Comparison of ENCODE assay signal across 8 cellular contexts in the genomic region with DNA sequence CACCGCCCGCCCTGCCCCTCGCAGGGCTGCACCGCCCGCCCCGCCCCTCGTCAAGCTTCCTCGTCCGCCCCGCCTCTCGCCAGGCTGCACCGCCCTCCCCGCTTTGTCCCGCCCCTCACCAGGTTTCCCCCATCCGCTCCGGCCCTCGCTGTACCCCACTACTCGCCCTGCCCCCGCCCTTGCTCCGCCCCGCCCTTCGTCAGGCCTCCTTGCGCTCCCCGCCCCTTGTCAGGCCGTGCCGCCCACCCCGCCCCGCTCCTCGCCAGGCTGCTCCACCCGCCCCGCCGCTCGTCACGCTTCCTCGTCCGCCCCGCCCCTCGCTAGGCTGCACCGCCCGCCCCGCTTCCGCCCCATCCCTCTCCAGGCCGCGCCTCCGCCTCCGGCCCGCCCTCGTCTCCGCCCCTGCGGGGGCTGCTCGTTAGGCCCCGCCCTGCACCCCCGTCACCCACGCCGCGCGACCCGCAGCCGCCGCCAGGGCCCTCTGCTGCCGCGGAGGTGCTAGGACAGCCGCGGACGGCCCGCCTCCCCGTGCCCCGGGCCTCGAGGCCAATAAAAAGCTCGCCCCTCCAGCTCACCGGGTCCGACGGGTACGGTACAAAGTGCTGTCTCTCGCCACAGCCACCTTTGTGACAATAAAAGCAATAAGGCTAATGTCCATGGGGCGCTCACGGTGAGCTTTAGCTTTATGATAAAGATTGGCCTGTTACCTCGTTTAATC. TPM values are rescaled to one million over a fixed set of nuclear protein-coding genes. Genes with fewer than 3 reads are reported as not detected.
DNase-seq lines count a peak whose midpoint lies in the region; ATAC-seq and TF ChIP-seq lines count a peak whose summit lies in the region.

No MANE protein-coding gene starts in this region.

- H3K27ac ChIP-seq in C4-2B = no peak overlapping the region; the same call in 1 of the 2 replicates
- peak overlapping the region; percentile 74 to 77 for H3K27ac ChIP-seq in liver (ENCODE audit: low read depth in 1 of 2, low read length in 2 of 2)

- peak in 1 of 2 donors; percentile 17 for TF ChIP-seq RAD21 in liver (IDR thresholded peaks at IDR 0.05)

- H3K36me3 ChIP-seq in liver (ENCODE audit: control insufficient read depth in 4 of 4, insufficient read depth in 3 of 4, low read depth in 1 of 4, low read length in 3 of 4) = peaks cover 5 to 30% (median 22%) of the 10 kb centered on the region in 4 donors

- H3K4me1 ChIP-seq in liver (ENCODE audit: control insufficient read depth in 4 of 4, insufficient read depth in 4 of 4, low read length in 3 of 4) = peaks cover 3 to 16% (median 10%) of the 10 kb centered on the region in 4 donors

- peak; percentile 63 for TF ChIP-seq CTCF in C4-2B (conservative IDR thresholded peaks at IDR 0.05)
- peak; percentile 73 for TF ChIP-seq CTCF in liver (IDR thresholded peaks at IDR 0.05; ENCODE audit: low read depth, low read length, missing input control)

- ATAC-seq in GM19395 (IDR thresholded peaks at IDR 0.05; ENCODE audit: unreplicated experiment) = peak; percentile 72
- ATAC-seq in HG03521 (IDR thresholded peaks at IDR 0.05; ENCODE audit: unreplicated experiment) = peak; percentile 77

- peak; percentile 96 for DNase-seq in NCI-H69 (lab: John Stamatoyannopoulos, UW)
- peak; percentile 99 for DNase-seq in activated CD4-positive, alpha-beta T cell treated with anti-CD3 and anti-CD28 coated beads, Interleukin-2, amount 50 U/mL, for 1 hour
- peak; percentile 96 for DNase-seq in dedifferentiated amniotic fluid mesenchymal stem cell (ENCODE audit: extremely low spot score)
- DNase-seq in stimulated activated CD4-positive, alpha-beta T cell treated with anti-CD3 and anti-CD28 coated beads, Interleukin-2, amount 100 ng/mL, for 48 hours = peak; percentile 98 to 99

- WGBS in liver = 3% methylated on average over 78 of the region's 78 CpGs

- peak overlapping the region; percentile 45 to 51 for H3K9ac ChIP-seq in liver (ENCODE audit: low read depth in 1 of 2, low read length in 2 of 2)

- H3K9me3 ChIP-seq in liver (ENCODE audit: control insufficient read depth in 4 of 4, low read length in 3 of 4) = no peaks in the 10 kb centered on the region

- H3K4me3 ChIP-seq in liver (ENCODE audit: low read depth in 1 of 3, low read length in 3 of 3) = peak overlapping the region in 2 of 3 donors; percentile 49 to 54

- no peaks in the 10 kb centered on the region for H3K27me3 ChIP-seq in liver (ENCODE audit: control insufficient read depth in 4 of 4, insufficient read depth in 4 of 4, low read length in 3 of 4)

TF ChIP-seq in liver, 16 proteins besides CTCF, POLR2A, EP300 and RAD21:
- TF ChIP-seq TAF1 (conservative IDR thresholded peaks at IDR 0.05) = no peak
- no peak for TF ChIP-seq FOXA2 (IDR thresholded peaks at IDR 0.05)
- TF ChIP-seq, protein P1, sequence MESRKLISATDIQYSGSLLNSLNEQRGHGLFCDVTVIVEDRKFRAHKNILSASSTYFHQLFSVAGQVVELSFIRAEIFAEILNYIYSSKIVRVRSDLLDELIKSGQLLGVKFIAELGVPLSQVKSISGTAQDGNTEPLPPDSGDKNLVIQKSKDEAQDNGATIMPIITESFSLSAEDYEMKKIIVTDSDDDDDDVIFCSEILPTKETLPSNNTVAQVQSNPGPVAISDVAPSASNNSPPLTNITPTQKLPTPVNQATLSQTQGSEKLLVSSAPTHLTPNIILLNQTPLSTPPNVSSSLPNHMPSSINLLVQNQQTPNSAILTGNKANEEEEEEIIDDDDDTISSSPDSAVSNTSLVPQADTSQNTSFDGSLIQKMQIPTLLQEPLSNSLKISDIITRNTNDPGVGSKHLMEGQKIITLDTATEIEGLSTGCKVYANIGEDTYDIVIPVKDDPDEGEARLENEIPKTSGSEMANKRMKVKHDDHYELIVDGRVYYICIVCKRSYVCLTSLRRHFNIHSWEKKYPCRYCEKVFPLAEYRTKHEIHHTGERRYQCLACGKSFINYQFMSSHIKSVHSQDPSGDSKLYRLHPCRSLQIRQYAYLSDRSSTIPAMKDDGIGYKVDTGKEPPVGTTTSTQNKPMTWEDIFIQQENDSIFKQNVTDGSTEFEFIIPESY (IDR thresholded peaks at IDR 0.05) = no peak
- TF ChIP-seq, protein P2, sequence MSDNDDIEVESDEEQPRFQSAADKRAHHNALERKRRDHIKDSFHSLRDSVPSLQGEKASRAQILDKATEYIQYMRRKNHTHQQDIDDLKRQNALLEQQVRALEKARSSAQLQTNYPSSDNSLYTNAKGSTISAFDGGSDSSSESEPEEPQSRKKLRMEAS (IDR thresholded peaks at IDR 0.05) = no peak
- peak; percentile 91 to 92 for TF ChIP-seq HNF4A (conservative IDR thresholded peaks at IDR 0.05)
- peak in 1 of 2 donors; percentile 83 for TF ChIP-seq EGR1 (IDR thresholded peaks at IDR 0.05; ENCODE audit: low read depth in 2 of 2)
- TF ChIP-seq HNF4G (IDR thresholded peaks at IDR 0.05) = peak; percentile 82
- TF ChIP-seq RXRA (IDR thresholded peaks at IDR 0.05) = peak; percentile 60 to 69
- TF ChIP-seq YY1 (IDR thresholded peaks at IDR 0.05) = peak; percentile 20
- TF ChIP-seq, protein P3, sequence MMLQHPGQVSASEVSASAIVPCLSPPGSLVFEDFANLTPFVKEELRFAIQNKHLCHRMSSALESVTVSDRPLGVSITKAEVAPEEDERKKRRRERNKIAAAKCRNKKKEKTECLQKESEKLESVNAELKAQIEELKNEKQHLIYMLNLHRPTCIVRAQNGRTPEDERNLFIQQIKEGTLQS (IDR thresholded peaks at IDR 0.05) = no peak
- TF ChIP-seq NR2F2 (IDR thresholded peaks at IDR 0.05) = no peak
- no peak for TF ChIP-seq JUND (IDR thresholded peaks at IDR 0.05)
- TF ChIP-seq, protein P4, sequence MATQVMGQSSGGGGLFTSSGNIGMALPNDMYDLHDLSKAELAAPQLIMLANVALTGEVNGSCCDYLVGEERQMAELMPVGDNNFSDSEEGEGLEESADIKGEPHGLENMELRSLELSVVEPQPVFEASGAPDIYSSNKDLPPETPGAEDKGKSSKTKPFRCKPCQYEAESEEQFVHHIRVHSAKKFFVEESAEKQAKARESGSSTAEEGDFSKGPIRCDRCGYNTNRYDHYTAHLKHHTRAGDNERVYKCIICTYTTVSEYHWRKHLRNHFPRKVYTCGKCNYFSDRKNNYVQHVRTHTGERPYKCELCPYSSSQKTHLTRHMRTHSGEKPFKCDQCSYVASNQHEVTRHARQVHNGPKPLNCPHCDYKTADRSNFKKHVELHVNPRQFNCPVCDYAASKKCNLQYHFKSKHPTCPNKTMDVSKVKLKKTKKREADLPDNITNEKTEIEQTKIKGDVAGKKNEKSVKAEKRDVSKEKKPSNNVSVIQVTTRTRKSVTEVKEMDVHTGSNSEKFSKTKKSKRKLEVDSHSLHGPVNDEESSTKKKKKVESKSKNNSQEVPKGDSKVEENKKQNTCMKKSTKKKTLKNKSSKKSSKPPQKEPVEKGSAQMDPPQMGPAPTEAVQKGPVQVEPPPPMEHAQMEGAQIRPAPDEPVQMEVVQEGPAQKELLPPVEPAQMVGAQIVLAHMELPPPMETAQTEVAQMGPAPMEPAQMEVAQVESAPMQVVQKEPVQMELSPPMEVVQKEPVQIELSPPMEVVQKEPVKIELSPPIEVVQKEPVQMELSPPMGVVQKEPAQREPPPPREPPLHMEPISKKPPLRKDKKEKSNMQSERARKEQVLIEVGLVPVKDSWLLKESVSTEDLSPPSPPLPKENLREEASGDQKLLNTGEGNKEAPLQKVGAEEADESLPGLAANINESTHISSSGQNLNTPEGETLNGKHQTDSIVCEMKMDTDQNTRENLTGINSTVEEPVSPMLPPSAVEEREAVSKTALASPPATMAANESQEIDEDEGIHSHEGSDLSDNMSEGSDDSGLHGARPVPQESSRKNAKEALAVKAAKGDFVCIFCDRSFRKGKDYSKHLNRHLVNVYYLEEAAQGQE (IDR thresholded peaks at IDR 0.05) = peak; percentile 32
- TF ChIP-seq FOXA1 (IDR thresholded peaks at IDR 0.05) = no peak
- peak in 1 of 2 donors; percentile 25 for TF ChIP-seq GABPA (IDR thresholded peaks at IDR 0.05 in 1 of 2, conservative IDR thresholded peaks at IDR 0.05 in 1 of 2)
- TF ChIP-seq SP1 (IDR thresholded peaks at IDR 0.05) = peak; percentile 90

RNA-seq across cellular contexts. Expression of a gene that starts 0.6 kb away (rescaled TPM):
- total RNA-seq in liver = 10 to 100 TPM; 25.8 to 58.4 TPM
- 10 to 100 TPM; 41.0 to 50.5 TPM for polyA plus RNA-seq in liver

RNA-seq across cellular contexts. Expression of a gene that starts 29.9 kb away (rescaled TPM):
- 10 to 100 TPM in 1 of 2 donors, under 1 TPM in 1; 0.23 to 50.0 TPM for total RNA-seq in liver
- 1 to 10 TPM in 1 of 2 donors, under 1 TPM in 1; 0.15 to 6.2 TPM for polyA plus RNA-seq in liver

RNA-seq across cellular contexts. Expression of a gene that starts 46.4 kb away (rescaled TPM):
- under 1 TPM; 0.51 to 0.75 TPM for total RNA-seq in liver
- polyA plus RNA-seq in liver = under 1 TPM; 0.57 to 0.96 TPM

RNA-seq across cellular contexts. Expression of a gene that starts 55.7 kb away (rescaled TPM):
- total RNA-seq in liver = not detected
- polyA plus RNA-seq in liver = not detected
